Comparison of ENCODE assay signal across 19 cellular contexts in the genomic region with DNA sequence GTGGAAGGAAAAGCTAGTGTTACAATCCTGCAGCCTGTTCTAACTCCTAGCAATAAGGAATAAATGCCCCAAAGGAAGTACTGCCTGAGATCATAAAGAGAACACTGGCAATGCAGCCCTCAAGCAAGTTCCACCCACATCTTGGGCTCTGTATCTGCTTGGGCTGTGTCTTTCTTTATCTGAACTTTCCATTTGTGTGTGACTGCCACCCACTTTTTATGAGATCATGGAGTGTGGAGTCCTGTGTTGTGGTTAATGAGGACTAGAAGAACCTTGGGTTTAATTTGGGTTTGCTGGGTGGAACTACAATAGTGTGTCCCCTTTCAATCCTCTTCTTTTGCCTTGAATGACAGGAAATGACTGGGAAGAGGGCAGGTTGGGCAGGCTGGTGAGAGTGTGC.
"Had no signal": no experiment of that assay in that cellular context is flagged by ENCODE, and none has a peak within 500 bp of the region (broad histone marks: within the 10 kb centered on the region; RNA-seq: fewer than 3 reads in every experiment).

No MANE protein-coding gene starts in this region.

- H3K9me3 Mint-ChIP-seq: activated B cell treated with CpG ODN at 0.5 μM for 24 hours; activated naive CD4-positive, alpha-beta T cell treated with anti-CD3 and anti-CD28 coated beads, Interleukin-2, amount 50 U/mL, for 24 hours; activated T-cell treated with anti-CD3 and anti-CD28 coated beads, Interleukin-2, amount 50 U/mL, for 4 hours; natural killer cell treated with Interleukin-12 subunit alpha and Interleukin-12 subunit beta and Interleukin-15 and Interleukin-18, amount 100 ng/mL, for 72 hours; T-helper 1 cell treated with Interleukin-12 subunit alpha and Interleukin-12 subunit beta and Interleukin-4 antibody, amounts not matched to agents 30 μg/mL and 1 μg/mL, for 36 hours had no signal

- H3K4me3 ChIP-seq: esophagus squamous epithelium, heart right ventricle, pancreas, tibial nerve had no signal

- H3K36me3 Mint-ChIP-seq: activated naive CD4-positive, alpha-beta T cell treated with anti-CD3 and anti-CD28 coated beads, Interleukin-2, amount 50 U/mL, for 24 hours; immature natural killer cell; natural killer cell treated with Interleukin-12 subunit alpha and Interleukin-12 subunit beta and Interleukin-15 and Interleukin-18, amount 100 ng/mL, for 72 hours had no signal

- H3K36me3 ChIP-seq: neutrophil, pancreas had no signal

- ATAC-seq: activated T-cell treated with anti-CD3 and anti-CD28 coated beads, Interleukin-2, amount 50 U/mL, for 4 hours; heart right ventricle; natural killer cell treated with Interleukin-12 subunit alpha and Interleukin-12 subunit beta and Interleukin-15 and Interleukin-18, amount 100 ng/mL, for 72 hours; pancreas had no signal

- H3K27ac ChIP-seq: esophagus squamous epithelium, heart right ventricle, neutrophil, pancreas, tibial nerve had no signal

- H3K4me1 Mint-ChIP-seq: activated B cell treated with CpG ODN at 0.5 μM for 24 hours; activated naive CD4-positive, alpha-beta T cell treated with anti-CD3 and anti-CD28 coated beads, Interleukin-2, amount 50 U/mL, for 24 hours; immature natural killer cell had no signal

- H3K4me1 ChIP-seq: pancreas, tibial nerve had no signal

- H3K27me3 ChIP-seq: esophagus squamous epithelium, heart right ventricle, neutrophil, pancreas, tibial nerve had no signal

- H3K27ac Mint-ChIP-seq: activated B cell treated with CpG ODN at 0.5 μM for 24 hours; activated naive CD4-positive, alpha-beta T cell treated with anti-CD3 and anti-CD28 coated beads, Interleukin-2, amount 50 U/mL, for 24 hours; immature natural killer cell; natural killer cell treated with Interleukin-12 subunit alpha and Interleukin-12 subunit beta and Interleukin-15 and Interleukin-18, amount 100 ng/mL, for 72 hours; T-helper 1 cell treated with Interleukin-12 subunit alpha and Interleukin-12 subunit beta and Interleukin-4 antibody, amounts not matched to agents 30 μg/mL and 1 μg/mL, for 36 hours had no signal

- H3K4me3 Mint-ChIP-seq: activated B cell treated with CpG ODN at 0.5 μM for 24 hours; activated naive CD4-positive, alpha-beta T cell treated with anti-CD3 and anti-CD28 coated beads, Interleukin-2, amount 50 U/mL, for 24 hours; activated T-cell treated with anti-CD3 and anti-CD28 coated beads, Interleukin-2, amount 50 U/mL, for 4 hours; immature natural killer cell; natural killer cell treated with Interleukin-12 subunit alpha and Interleukin-12 subunit beta and Interleukin-15 and Interleukin-18, amount 100 ng/mL, for 72 hours; T-helper 1 cell treated with Interleukin-12 subunit alpha and Interleukin-12 subunit beta and Interleukin-4 antibody, amounts not matched to agents 30 μg/mL and 1 μg/mL, for 36 hours had no signal

- DNase-seq: activated B cell treated with CpG ODN at 0.5 μM for 24 hours; activated CD4-positive, alpha-beta T cell treated with anti-CD3 and anti-CD28 coated beads for 4 hours; activated CD8-positive, alpha-beta memory T cell treated with anti-CD3 and anti-CD28 coated beads, Interleukin-2, amount 50 U/mL, for 4 hours; activated effector memory CD4-positive, alpha-beta T cell treated with anti-CD3 and anti-CD28 coated beads, Interleukin-2, amount 50 U/mL, for 16 hours; activated T-cell treated with anti-CD3 and anti-CD28 coated beads, Interleukin-2, amount 50 U/mL, for 4 hours; effector CD8-positive, alpha-beta T cell; esophagus squamous epithelium; heart right ventricle; immature natural killer cell; mesendoderm; pancreas; stimulated activated CD4-positive, alpha-beta T cell treated with anti-CD3 and anti-CD28 coated beads, Interleukin-1b, Interleukin-23, amount 100 ng/mL, for 48 hours; stimulated activated CD8-positive, alpha-beta memory T cell treated with anti-CD3 and anti-CD28 coated beads, Interleukin-4, amount 100 ng/mL, for 48 hours; stimulated activated naive CD4-positive, alpha-beta T cell had no signal

- H3K9me3 ChIP-seq: esophagus squamous epithelium, heart right ventricle, neutrophil, pancreas, tibial nerve had no signal
